In the genomic region with DNA sequence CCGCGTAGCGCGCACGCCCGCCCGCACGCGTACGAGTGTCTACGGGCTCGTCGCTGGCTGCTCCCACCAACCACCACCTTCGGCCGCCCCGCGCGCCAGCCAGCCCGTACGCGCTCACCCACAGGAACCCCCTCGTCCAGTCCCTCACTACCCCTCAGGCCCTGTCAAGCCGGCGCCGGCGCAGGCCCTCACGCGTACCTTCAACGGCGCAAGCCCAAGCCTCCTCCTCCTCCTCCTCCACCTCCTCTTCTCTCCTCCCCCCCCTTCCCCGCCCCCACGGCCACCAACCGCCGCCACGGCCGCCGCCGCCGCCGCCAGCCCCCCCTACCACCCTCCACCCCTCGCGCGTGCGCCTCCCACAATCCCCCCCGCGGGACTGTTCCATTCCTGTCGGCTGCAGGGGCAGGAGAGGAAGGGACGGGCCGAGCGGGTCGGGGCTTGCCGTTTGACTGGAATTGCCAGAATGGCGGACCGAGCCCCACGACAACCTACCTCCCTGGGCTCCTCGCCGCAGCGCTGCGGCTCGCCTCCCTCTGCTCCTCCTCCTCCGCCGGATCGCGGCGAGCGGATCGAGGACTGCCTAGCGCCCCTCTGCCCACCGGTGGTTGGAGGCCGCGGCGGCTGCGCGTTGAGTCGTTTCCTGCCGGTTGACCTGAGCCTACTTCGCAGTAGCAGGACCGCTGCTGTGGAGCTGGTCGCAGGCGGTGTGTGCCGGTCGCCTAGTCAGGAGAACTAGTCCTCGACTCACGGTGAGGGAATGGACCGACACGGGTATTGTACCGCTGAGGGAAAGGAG, we compare ENCODE assay signal across 1 cellular context.
TF ChIP-seq lines count a peak whose summit lies in the region.

Gene ASH1L (minus strand): TSS at position 223 of the 796 bp plus-strand sequence. CDS start 41,284 bp downstream, outside the sequence.

TF ChIP-seq in K562, 482 proteins besides CTCF, POLR2A, EP300 and RAD21 (continued from another document and continues in another):
- peak; percentile 76 for TF ChIP-seq HES1 (IDR thresholded peaks at IDR 0.05; ENCODE audit: low read depth)
- TF ChIP-seq CCNT2 (IDR thresholded peaks at IDR 0.05; ENCODE audit: borderline replicate concordance, extremely low read depth, insufficient read length, low read depth, low read length) = peak; percentile 49
- peak; percentile 98 for TF ChIP-seq TAF1 (IDR thresholded peaks at IDR 0.05; ENCODE audit: control insufficient read depth, extremely low read depth, insufficient read depth, low read length, severe bottlenecking)
- peak in 1 of 2 experiments; percentile 91; a peak in 2 of 4 replicates for TF ChIP-seq HDAC1 (IDR thresholded peaks at IDR 0.05)
- no peak for TF ChIP-seq STAT5A (IDR thresholded peaks at IDR 0.05; ENCODE audit: borderline replicate concordance, low read length)
- TF ChIP-seq NCOR1 (IDR thresholded peaks at IDR 0.05) = peak; percentile 39
- TF ChIP-seq BCLAF1 (IDR thresholded peaks at IDR 0.05; ENCODE audit: borderline replicate concordance in 1 of 2, control insufficient read depth in 1 of 2, low read depth in 2 of 2, low read length in 1 of 2) = peak in 1 of 2 experiments; percentile 97; a peak in 2 of 4 replicates
- no peak for TF ChIP-seq ZNF184 (CRISPR knock-in tag; IDR thresholded peaks at IDR 0.05)
- peak; percentile 87 for TF ChIP-seq CXXC5 (CRISPR knock-in tag; IDR thresholded peaks at IDR 0.05)
- TF ChIP-seq NFIX (CRISPR knock-in tag; IDR thresholded peaks at IDR 0.05; ENCODE audit: low read depth) = no peak
- no peak for TF ChIP-seq PHTF2 (CRISPR knock-in tag; IDR thresholded peaks at IDR 0.05)
- TF ChIP-seq POLR2B (IDR thresholded peaks at IDR 0.05; ENCODE audit: low read depth, partially characterized antibody) = peak; percentile 99
- no peak for TF ChIP-seq NCOA2 (IDR thresholded peaks at IDR 0.05; ENCODE audit: partially characterized antibody in 2 of 2)
- TF ChIP-seq BRD4 (IDR thresholded peaks at IDR 0.05) = no peak
- TF ChIP-seq, protein P1, sequence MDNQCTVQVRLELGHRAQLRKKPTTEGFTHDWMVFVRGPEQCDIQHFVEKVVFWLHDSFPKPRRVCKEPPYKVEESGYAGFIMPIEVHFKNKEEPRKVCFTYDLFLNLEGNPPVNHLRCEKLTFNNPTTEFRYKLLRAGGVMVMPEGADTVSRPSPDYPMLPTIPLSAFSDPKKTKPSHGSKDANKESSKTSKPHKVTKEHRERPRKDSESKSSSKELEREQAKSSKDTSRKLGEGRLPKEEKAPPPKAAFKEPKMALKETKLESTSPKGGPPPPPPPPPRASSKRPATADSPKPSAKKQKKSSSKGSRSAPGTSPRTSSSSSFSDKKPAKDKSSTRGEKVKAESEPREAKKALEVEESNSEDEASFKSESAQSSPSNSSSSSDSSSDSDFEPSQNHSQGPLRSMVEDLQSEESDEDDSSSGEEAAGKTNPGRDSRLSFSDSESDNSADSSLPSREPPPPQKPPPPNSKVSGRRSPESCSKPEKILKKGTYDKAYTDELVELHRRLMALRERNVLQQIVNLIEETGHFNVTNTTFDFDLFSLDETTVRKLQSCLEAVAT (IDR thresholded peaks at IDR 0.05) = peak; percentile 65 to 79; a peak in 3 of 4 replicates
- peak; percentile 34 for TF ChIP-seq PRPF4 (IDR thresholded peaks at IDR 0.05; ENCODE audit: insufficient read depth, low read depth, low read length, poor library complexity, severe bottlenecking)
- TF ChIP-seq ZNF263 (CRISPR knock-in tag; IDR thresholded peaks at IDR 0.05; ENCODE audit: borderline replicate concordance) = peak; percentile 92
- TF ChIP-seq ETV5 (CRISPR knock-in tag; IDR thresholded peaks at IDR 0.05; ENCODE audit: low read depth) = 0 out of 2 replicates have a peak, but pooled peaks have one; percentile 13
- peak; percentile 73; the same call in 1 of the 2 replicates for TF ChIP-seq ZBTB1 (CRISPR knock-in tag; IDR thresholded peaks at IDR 0.05; ENCODE audit: borderline replicate concordance, low read depth)
- TF ChIP-seq HNRNPLL (IDR thresholded peaks at IDR 0.05; ENCODE audit: low read depth, low read length, poor library complexity, severe bottlenecking) = peak; percentile 36
- TF ChIP-seq KLF16 (IDR thresholded peaks at IDR 0.05) = peak; percentile 64
- TF ChIP-seq RBFOX2 (IDR thresholded peaks at IDR 0.05; ENCODE audit: low read depth, low read length) = peak; percentile 94
- peak; percentile 95 for TF ChIP-seq TAF9B (IDR thresholded peaks at IDR 0.05; ENCODE audit: partially characterized antibody)
- no peak for TF ChIP-seq DACH1 (IDR thresholded peaks at IDR 0.05; ENCODE audit: partially characterized antibody)
- peak; percentile 70 for TF ChIP-seq C11orf30 (IDR thresholded peaks at IDR 0.05; ENCODE audit: low read depth)
- TF ChIP-seq RB1 (IDR thresholded peaks at IDR 0.05; ENCODE audit: low read depth) = peak; percentile 76
- TF ChIP-seq XRCC4 (IDR thresholded peaks at IDR 0.05; ENCODE audit: extremely low read depth, insufficient read depth, insufficient read length) = no peak
- peak in 1 of 2 experiments; percentile 63; a peak in 2 of 4 replicates for TF ChIP-seq TRIM24 (IDR thresholded peaks at IDR 0.05)
- TF ChIP-seq FOXM1 (IDR thresholded peaks at IDR 0.05; ENCODE audit: low read depth) = peak; percentile 68; the same call in 1 of the 2 replicates
- TF ChIP-seq FOXM1 (CRISPR knock-in tag; IDR thresholded peaks at IDR 0.05; ENCODE audit: low read depth) = peak; percentile 90
- TF ChIP-seq, protein P2, sequence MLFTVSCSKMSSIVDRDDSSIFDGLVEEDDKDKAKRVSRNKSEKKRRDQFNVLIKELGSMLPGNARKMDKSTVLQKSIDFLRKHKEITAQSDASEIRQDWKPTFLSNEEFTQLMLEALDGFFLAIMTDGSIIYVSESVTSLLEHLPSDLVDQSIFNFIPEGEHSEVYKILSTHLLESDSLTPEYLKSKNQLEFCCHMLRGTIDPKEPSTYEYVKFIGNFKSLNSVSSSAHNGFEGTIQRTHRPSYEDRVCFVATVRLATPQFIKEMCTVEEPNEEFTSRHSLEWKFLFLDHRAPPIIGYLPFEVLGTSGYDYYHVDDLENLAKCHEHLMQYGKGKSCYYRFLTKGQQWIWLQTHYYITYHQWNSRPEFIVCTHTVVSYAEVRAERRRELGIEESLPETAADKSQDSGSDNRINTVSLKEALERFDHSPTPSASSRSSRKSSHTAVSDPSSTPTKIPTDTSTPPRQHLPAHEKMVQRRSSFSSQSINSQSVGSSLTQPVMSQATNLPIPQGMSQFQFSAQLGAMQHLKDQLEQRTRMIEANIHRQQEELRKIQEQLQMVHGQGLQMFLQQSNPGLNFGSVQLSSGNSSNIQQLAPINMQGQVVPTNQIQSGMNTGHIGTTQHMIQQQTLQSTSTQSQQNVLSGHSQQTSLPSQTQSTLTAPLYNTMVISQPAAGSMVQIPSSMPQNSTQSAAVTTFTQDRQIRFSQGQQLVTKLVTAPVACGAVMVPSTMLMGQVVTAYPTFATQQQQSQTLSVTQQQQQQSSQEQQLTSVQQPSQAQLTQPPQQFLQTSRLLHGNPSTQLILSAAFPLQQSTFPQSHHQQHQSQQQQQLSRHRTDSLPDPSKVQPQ (CRISPR knock-in tag; IDR thresholded peaks at IDR 0.05; ENCODE audit: borderline replicate concordance) = 0 out of 2 replicates have a peak, but pooled peaks have one; percentile 25
- peak; percentile 99 for TF ChIP-seq KDM5B (IDR thresholded peaks at IDR 0.05; ENCODE audit: insufficient replicate concordance, low read depth, low read length)
- no peak for TF ChIP-seq ZNF75A (CRISPR knock-in tag; IDR thresholded peaks at IDR 0.05)
- no peak for TF ChIP-seq MTA2 (IDR thresholded peaks at IDR 0.05; ENCODE audit: low read depth)
- TF ChIP-seq PHF21A (IDR thresholded peaks at IDR 0.05; ENCODE audit: borderline replicate concordance, low read depth) = 0 out of 2 replicates have a peak, but pooled peaks have one; percentile 33
- 0 out of 2 replicates have a peak, but pooled peaks have one; percentile 39 for TF ChIP-seq KAT7 (CRISPR knock-in tag; IDR thresholded peaks at IDR 0.05; ENCODE audit: borderline replicate concordance)
- no peak; the same call in 1 of the 2 replicates for TF ChIP-seq GABPB2 (CRISPR knock-in tag; conservative IDR thresholded peaks at IDR 0.05)
- TF ChIP-seq, protein P3, sequence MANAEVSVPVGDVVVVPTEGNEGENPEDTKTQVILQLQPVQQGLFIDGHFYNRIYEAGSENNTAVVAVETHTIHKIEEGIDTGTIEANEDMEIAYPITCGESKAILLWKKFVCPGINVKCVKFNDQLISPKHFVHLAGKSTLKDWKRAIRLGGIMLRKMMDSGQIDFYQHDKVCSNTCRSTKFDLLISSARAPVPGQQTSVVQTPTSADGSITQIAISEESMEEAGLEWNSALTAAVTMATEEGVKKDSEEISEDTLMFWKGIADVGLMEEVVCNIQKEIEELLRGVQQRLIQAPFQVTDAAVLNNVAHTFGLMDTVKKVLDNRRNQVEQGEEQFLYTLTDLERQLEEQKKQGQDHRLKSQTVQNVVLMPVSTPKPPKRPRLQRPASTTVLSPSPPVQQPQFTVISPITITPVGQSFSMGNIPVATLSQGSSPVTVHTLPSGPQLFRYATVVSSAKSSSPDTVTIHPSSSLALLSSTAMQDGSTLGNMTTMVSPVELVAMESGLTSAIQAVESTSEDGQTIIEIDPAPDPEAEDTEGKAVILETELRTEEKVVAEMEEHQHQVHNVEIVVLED (CRISPR knock-in tag; IDR thresholded peaks at IDR 0.05) = peak; percentile 49; the same call in 1 of the 2 replicates
- peak; percentile 67; the same call in 1 of the 2 replicates for TF ChIP-seq ZBTB40 (IDR thresholded peaks at IDR 0.05)
- no peak for TF ChIP-seq ZBTB40 (CRISPR knock-in tag; IDR thresholded peaks at IDR 0.05)
